Comparison of ENCODE assay signal across 8 cellular contexts in the genomic region with DNA sequence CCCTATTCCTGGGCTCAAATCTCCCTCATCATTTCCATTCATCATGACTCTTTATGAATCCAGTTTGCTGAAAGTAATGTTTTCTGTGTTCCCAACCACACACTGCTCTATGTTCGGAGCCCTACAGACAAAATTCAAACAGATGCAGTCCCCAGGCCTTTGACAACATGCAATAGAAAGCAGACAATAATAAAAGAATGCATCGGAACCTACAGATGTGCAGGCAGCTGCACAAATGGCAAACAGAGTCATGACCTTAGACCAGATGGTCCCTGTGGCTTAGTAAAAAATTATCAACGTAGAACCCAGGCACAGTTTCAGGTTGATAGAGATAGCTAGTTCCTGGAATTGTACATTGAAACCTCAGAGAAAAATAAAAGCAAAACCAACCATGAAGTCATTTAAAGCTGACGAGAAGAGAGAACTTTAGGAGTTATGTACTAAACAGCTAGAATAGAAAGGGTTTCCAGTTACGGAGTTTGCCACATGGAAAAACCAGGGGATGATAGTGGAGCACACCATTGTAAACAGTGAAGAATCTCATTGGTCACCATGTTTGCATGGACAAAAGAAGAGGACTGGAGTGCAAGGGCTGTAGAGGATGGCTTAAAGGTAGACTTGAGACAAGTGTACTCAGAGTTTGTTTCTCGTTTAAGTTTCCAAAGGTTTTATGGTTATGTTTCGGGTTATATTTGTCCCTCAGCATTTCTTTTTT.
A peak's percentile ranks its signal among the peaks of the same experiment; 100 is the strongest.
DNase-seq lines count a peak whose midpoint lies in the region; ATAC-seq lines count a peak whose summit lies in the region.
"Had no signal": no experiment of that assay in that cellular context is flagged by ENCODE, and none has a peak within 500 bp of the region (broad histone marks: within the 10 kb centered on the region; RNA-seq: fewer than 3 reads in every experiment).

No MANE protein-coding gene starts in this region.

- H3K4me3 Mint-ChIP-seq in central memory CD8-positive, alpha-beta T cell: peak overlapping the region; percentile 81

- H3K36me3 Mint-ChIP-seq in central memory CD8-positive, alpha-beta T cell (ENCODE audit: insufficient read depth): peaks cover 5% of the 10 kb centered on the region

- H3K27me3 Mint-ChIP-seq in central memory CD8-positive, alpha-beta T cell: no peaks in the 10 kb centered on the region

- H3K9me3 Mint-ChIP-seq in central memory CD8-positive, alpha-beta T cell: no peaks in the 10 kb centered on the region

- H3K27ac Mint-ChIP-seq in central memory CD8-positive, alpha-beta T cell (ENCODE audit: low read depth): peak overlapping the region; percentile 98

- ATAC-seq in GM18907 (IDR thresholded peaks at IDR 0.05; ENCODE audit: unreplicated experiment): peak; percentile 91
- peak; percentile 87 for ATAC-seq in GM21717 (IDR thresholded peaks at IDR 0.05; ENCODE audit: unreplicated experiment)
- peak; percentile 71 for ATAC-seq in HG03520 (IDR thresholded peaks at IDR 0.05; ENCODE audit: unreplicated experiment)
- no peak for ATAC-seq in central memory CD8-positive, alpha-beta T cell (replicated peaks; ENCODE audit: extremely low read depth, poor library complexity, severe bottlenecking)

- no peak for DNase-seq in central memory CD8-positive, alpha-beta T cell (ENCODE audit: low spot score in 2 of 2)
- DNase-seq in kidney glomerular epithelial cell (lab: John Stamatoyannopoulos, UW) (no peak), SKM-1 treated with dmso at 0.1 percent for 144 hours (lab: John Stamatoyannopoulos, UW; ENCODE audit: unreplicated experiment) (no peak), caudate nucleus (lab: John Stamatoyannopoulos, UW) (no peak)
- DNase-seq: NCI-H1694 treated with DMSO at 0.1 percent for 48 hours had no signal

- peaks cover 52% of the 10 kb centered on the region for H3K4me1 Mint-ChIP-seq in central memory CD8-positive, alpha-beta T cell

- no peak overlapping the region for H3K27ac ChIP-seq in caudate nucleus (ENCODE audit: low read depth, low read length)
